Comparison of ENCODE assay signal across 8 cellular contexts in genomic region chr3:138348107-138348949, GRCh38. TPM values are rescaled to one million over a fixed set of nuclear protein-coding genes. Genes with fewer than 3 reads are reported as not detected.
DNase-seq lines count a peak whose midpoint lies in the region; ATAC-seq and TF ChIP-seq lines count a peak whose summit lies in the region.

MRAS (plus strand) TSS chr3:138348579; CDS start chr3:138372884, 24,305 bp downstream.

- peaks cover 49% of the 10 kb centered on the region for H3K27me3 Mint-ChIP-seq in activated T-helper 2 cell treated with anti-CD3 and anti-CD28 coated beads, Interferon-gamma antibody, Interleukin-2, Interleukin-4, amounts not matched to agents 10 μg/mL and 5 μg/mL and 100 μg/mL, durations not matched to agents 14 hours and 24 hours and 36 hours (ENCODE audit: low read depth)

- peak within 1 kb of the TSS; percentile 97 for H2AFZ ChIP-seq in ACC112 (ENCODE audit: low read length, unreplicated experiment)

- H3K4me1 ChIP-seq in ACC112 (ENCODE audit: control insufficient read depth, insufficient read depth, low read length, unreplicated experiment), result no peaks in the 10 kb centered on the region
- peaks cover 0 to 14% of the 10 kb centered on the region in 2 donors for H3K4me1 ChIP-seq in muscle layer of duodenum (ENCODE audit: control insufficient read depth in 1 of 2, insufficient read depth in 2 of 2, low read length in 2 of 2)
- H3K4me1 ChIP-seq in thyroid gland, result peaks cover 31 to 44% of the 10 kb centered on the region in 2 donors

- DNase-seq in NCI-H446 (lab: John Stamatoyannopoulos, UW) (peak; percentile 46 to 76), fibroblast of the conjunctiva (ENCODE audit: low read depth) (peak; percentile 45), thyroid gland (peak; percentile 83 to 86)
- no peak for DNase-seq in activated T-helper 2 cell treated with anti-CD3 and anti-CD28 coated beads, Interferon-gamma antibody, Interleukin-2, Interleukin-4, amounts not matched to agents 10 μg/mL and 5 μg/mL and 100 μg/mL, durations not matched to agents 14 hours and 24 hours and 36 hours (ENCODE audit: low spot score)

- H3K9me3 Mint-ChIP-seq in activated T-helper 2 cell treated with anti-CD3 and anti-CD28 coated beads, Interferon-gamma antibody, Interleukin-2, Interleukin-4, amounts not matched to agents 10 μg/mL and 5 μg/mL and 100 μg/mL, durations not matched to agents 14 hours and 24 hours and 36 hours, result peaks cover 3% of the 10 kb centered on the region

- H3K4me1 Mint-ChIP-seq in activated T-helper 2 cell treated with anti-CD3 and anti-CD28 coated beads, Interferon-gamma antibody, Interleukin-2, Interleukin-4, amounts not matched to agents 10 μg/mL and 5 μg/mL and 100 μg/mL, durations not matched to agents 14 hours and 24 hours and 36 hours (ENCODE audit: low read depth), result peaks cover 5% of the 10 kb centered on the region

- H3K9me3 ChIP-seq in muscle layer of duodenum (ENCODE audit: control insufficient read depth in 1 of 2, low read length in 2 of 2) (no peaks in the 10 kb centered on the region), thyroid gland (no peaks in the 10 kb centered on the region)

- H3K36me3 Mint-ChIP-seq in activated T-helper 2 cell treated with anti-CD3 and anti-CD28 coated beads, Interferon-gamma antibody, Interleukin-2, Interleukin-4, amounts not matched to agents 10 μg/mL and 5 μg/mL and 100 μg/mL, durations not matched to agents 14 hours and 24 hours and 36 hours (ENCODE audit: low read depth), result peaks cover 3% of the 10 kb centered on the region

- peak in 3 of 6 experiments; percentile 40 to 51 (median 49) for TF ChIP-seq CTCF in thyroid gland (IDR thresholded peaks at IDR 0.05)

- H3K27me3 ChIP-seq in ACC112 (ENCODE audit: insufficient read depth, low read length) (no peaks in the 10 kb centered on the region), muscle layer of duodenum (ENCODE audit: low read depth, low read length) (no peaks in the 10 kb centered on the region), thyroid gland (no peaks in the 10 kb centered on the region)

- H3K79me2 ChIP-seq in ACC112 (ENCODE audit: control insufficient read depth, insufficient read depth, low read length, unreplicated experiment), result peaks cover 18% of the 10 kb centered on the region

- H3K27ac Mint-ChIP-seq in activated T-helper 2 cell treated with anti-CD3 and anti-CD28 coated beads, Interferon-gamma antibody, Interleukin-2, Interleukin-4, amounts not matched to agents 10 μg/mL and 5 μg/mL and 100 μg/mL, durations not matched to agents 14 hours and 24 hours and 36 hours, result peak within 1 kb of the TSS; percentile 39

- H3K36me3 ChIP-seq in ACC112 (ENCODE audit: insufficient read depth, low read length), result no peaks in the 10 kb centered on the region
- H3K36me3 ChIP-seq in muscle layer of duodenum (ENCODE audit: control insufficient read depth in 1 of 2, insufficient read depth in 2 of 2, low read length in 2 of 2), result no peaks in the 10 kb centered on the region
- no peaks in the 10 kb centered on the region for H3K36me3 ChIP-seq in thyroid gland

- 0 to 3% methylated on average over 17 to 19 of the region's 111 CpGs for WGBS in thyroid gland, 2 donors

- peak; percentile 62 to 89 for TF ChIP-seq POLR2A in thyroid gland (IDR thresholded peaks at IDR 0.05)

- ATAC-seq in GM19372 (IDR thresholded peaks at IDR 0.05; ENCODE audit: low read depth, unreplicated experiment), result peak; percentile 57
- ATAC-seq in GM21576 (IDR thresholded peaks at IDR 0.05; ENCODE audit: unreplicated experiment), result no peak

- H3K4me3 ChIP-seq in ACC112 (ENCODE audit: low read depth, low read length) (peak within 1 kb of the TSS; percentile 94), muscle layer of duodenum (ENCODE audit: low read depth in 1 of 2, low read length in 2 of 2) (peak within 1 kb of the TSS; percentile 71 to 89), thyroid gland (replicated peaks in 1 of 3) (peak within 1 kb of the TSS; percentile 56 to 82 (median 69))

- peak within 1 kb of the TSS; percentile 30 for H3K27ac ChIP-seq in ACC112 (ENCODE audit: low read depth, low read length)
- H3K27ac ChIP-seq in muscle layer of duodenum (ENCODE audit: low read length), result peak within 1 kb of the TSS; percentile 75
- H3K27ac ChIP-seq in thyroid gland, result peak within 1 kb of the TSS; percentile 90 to 97 (median 93)

- intact Hi-C loops in activated T-helper 2 cell treated with anti-CD3 and anti-CD28 coated beads, Interferon-gamma antibody, Interleukin-2, Interleukin-4, amounts not matched to agents 10 μg/mL and 5 μg/mL and 100 μg/mL, durations not matched to agents 14 hours and 24 hours and 36 hours (cut with micrococcal nuclease), result loop anchor here (1.0 kb wide), 1 partner anchor 168 kb away; no protein-coding TSS in a partner anchor
- intact Hi-C loops in thyroid gland (cut with DNase I), result no loop called here

- peak within 1 kb of the TSS; percentile 93 for H3K4me3 Mint-ChIP-seq in activated T-helper 2 cell treated with anti-CD3 and anti-CD28 coated beads, Interferon-gamma antibody, Interleukin-2, Interleukin-4, amounts not matched to agents 10 μg/mL and 5 μg/mL and 100 μg/mL, durations not matched to agents 14 hours and 24 hours and 36 hours (ENCODE audit: low read depth)

RNA-seq across cellular contexts. Expression of gene MRAS, which starts in this region (rescaled TPM):
- not detected in 2 replicates for total RNA-seq in activated T-helper 2 cell treated with anti-CD3 and anti-CD28 coated beads, Interferon-gamma antibody, Interleukin-2, Interleukin-4, amounts not matched to agents 10 μg/mL and 5 μg/mL and 100 μg/mL, durations not matched to agents 14 hours and 24 hours and 36 hours
- 10 to 100 TPM; 55.8 to 92.4 (median 69.6) TPM for total RNA-seq in thyroid gland

Comparison
In these comparisons a context has a peak if more than half of its experiments do, and no peak if none do; other contexts are left out.
1. RNA of gene MRAS (total RNA-seq): 55.8 to 92.4 TPM in thyroid gland; not detected in activated T-helper 2 cell treated with anti-CD3 and anti-CD28 coated beads, Interferon-gamma antibody, Interleukin-2, Interleukin-4, amounts not matched to agents 10 μg/mL and 5 μg/mL and 100 μg/mL, durations not matched to agents 14 hours and 24 hours and 36 hours; every median in the first group is over 10 times any median in the second.
2. H3K27ac ChIP-seq: peak in every context shown above with its lines; median percentile 93 in thyroid gland; 75 in muscle layer of duodenum; 30 in ACC112.
3. Peak in every context shown above with its lines, with median percentiles within 50 percentile points of each other: H3K4me3 ChIP-seq.